1 cellular context compared by ENCODE assay signal in the genomic region with DNA sequence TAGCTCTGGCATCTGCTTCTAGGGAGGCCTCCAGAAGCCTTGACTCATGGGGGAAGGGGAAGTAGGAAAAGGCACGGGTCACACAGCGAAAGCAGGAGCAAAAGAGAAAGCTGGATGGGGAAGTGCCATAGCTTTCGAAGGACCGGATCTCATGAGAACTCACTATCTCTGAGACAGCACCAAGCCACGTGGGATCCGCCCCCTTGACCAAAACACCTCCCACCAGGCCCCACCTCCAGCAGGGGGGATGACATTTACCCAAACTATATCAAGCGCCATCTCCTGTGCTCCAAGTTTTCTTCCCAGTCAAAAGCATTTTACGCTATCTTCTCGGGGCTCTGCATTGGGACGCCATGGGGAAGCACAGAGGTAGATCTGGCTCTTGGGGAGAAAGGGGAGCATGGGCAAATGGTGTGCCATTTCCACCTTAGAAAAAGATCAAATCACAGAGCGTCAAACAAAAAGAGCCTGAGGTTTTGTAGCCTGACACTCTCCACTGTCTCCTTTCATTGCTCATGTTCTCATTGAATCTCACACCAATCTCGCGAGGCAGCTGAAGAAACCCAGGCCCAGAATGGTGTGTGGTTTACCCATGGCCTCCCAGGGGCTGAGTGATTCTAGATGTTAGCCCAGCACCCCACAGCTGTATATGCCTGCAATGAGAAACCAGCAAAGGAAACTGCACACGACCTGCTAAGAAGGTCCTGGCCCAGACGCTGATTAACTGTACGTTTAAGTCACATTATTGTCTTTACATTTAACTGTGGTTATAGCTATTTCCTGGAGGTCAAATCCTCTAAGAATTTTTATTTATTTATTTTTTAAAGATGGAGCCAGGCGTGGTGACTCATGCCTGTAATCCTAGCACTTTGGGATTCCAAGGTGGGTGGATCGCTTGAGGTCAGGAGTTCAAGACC.
TF ChIP-seq lines count a peak whose summit lies in the region.

No MANE protein-coding gene starts in this region.

TF ChIP-seq in HepG2, 621 proteins besides CTCF, POLR2A, EP300 and RAD21:
- TF ChIP-seq, protein P1, sequence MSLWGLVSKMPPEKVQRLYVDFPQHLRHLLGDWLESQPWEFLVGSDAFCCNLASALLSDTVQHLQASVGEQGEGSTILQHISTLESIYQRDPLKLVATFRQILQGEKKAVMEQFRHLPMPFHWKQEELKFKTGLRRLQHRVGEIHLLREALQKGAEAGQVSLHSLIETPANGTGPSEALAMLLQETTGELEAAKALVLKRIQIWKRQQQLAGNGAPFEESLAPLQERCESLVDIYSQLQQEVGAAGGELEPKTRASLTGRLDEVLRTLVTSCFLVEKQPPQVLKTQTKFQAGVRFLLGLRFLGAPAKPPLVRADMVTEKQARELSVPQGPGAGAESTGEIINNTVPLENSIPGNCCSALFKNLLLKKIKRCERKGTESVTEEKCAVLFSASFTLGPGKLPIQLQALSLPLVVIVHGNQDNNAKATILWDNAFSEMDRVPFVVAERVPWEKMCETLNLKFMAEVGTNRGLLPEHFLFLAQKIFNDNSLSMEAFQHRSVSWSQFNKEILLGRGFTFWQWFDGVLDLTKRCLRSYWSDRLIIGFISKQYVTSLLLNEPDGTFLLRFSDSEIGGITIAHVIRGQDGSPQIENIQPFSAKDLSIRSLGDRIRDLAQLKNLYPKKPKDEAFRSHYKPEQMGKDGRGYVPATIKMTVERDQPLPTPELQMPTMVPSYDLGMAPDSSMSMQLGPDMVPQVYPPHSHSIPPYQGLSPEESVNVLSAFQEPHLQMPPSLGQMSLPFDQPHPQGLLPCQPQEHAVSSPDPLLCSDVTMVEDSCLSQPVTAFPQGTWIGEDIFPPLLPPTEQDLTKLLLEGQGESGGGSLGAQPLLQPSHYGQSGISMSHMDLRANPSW (CRISPR knock-in tag; IDR thresholded peaks at IDR 0.05; ENCODE audit: borderline replicate concordance): no peak
- TF ChIP-seq ZNF557 (CRISPR knock-in tag; IDR thresholded peaks at IDR 0.05) (no peak), MBD4 (IDR thresholded peaks at IDR 0.05; ENCODE audit: borderline replicate concordance, low read length) (no peak), JUND (CRISPR knock-in tag; IDR thresholded peaks at IDR 0.05) (no peak), ZMYM4 (CRISPR knock-in tag; IDR thresholded peaks at IDR 0.05) (no peak)
